Comparison of ENCODE assay signal across 8 cellular contexts in genomic region chr10:35090162-35090954, GRCh38. TPM values are rescaled to one million over a fixed set of nuclear protein-coding genes. Genes with fewer than 3 reads are reported as not detected.
DNase-seq lines count a peak whose midpoint lies in the region; ATAC-seq and TF ChIP-seq lines count a peak whose summit lies in the region.

CUL2 (minus strand) TSS chr10:35090341; CDS start chr10:35071317, 19,024 bp downstream.

- no peaks in the 10 kb centered on the region for H3K36me3 ChIP-seq in left ventricle myocardium inferior
- H3K36me3 ChIP-seq in upper lobe of right lung = no peaks in the 10 kb centered on the region

- intact Hi-C loops in left ventricle myocardium inferior (cut with micrococcal nuclease) = no loop called here
- intact Hi-C loops in upper lobe of right lung (cut with DNase I) = no loop called here

- H3K27ac ChIP-seq in left ventricle myocardium inferior (replicated peaks) = peak within 1 kb of the TSS; percentile 96
- H3K27ac ChIP-seq in upper lobe of right lung = peak within 1 kb of the TSS; percentile 95

- H3K4me3 Mint-ChIP-seq in T-helper 1 cell treated with Interleukin-12 subunit alpha and Interleukin-12 subunit beta and Interleukin-4 antibody, amounts not matched to agents 30 μg/mL and 1 μg/mL, for 36 hours = peak within 1 kb of the TSS; percentile 99
- H3K4me3 Mint-ChIP-seq in progenitor cell of endocrine pancreas (ENCODE audit: low read depth) = peak within 1 kb of the TSS; percentile 92

- peaks cover 4% of the 10 kb centered on the region for H3K27me3 Mint-ChIP-seq in T-helper 1 cell treated with Interleukin-12 subunit alpha and Interleukin-12 subunit beta and Interleukin-4 antibody, amounts not matched to agents 30 μg/mL and 1 μg/mL, for 36 hours (ENCODE audit: low read depth)
- no peaks in the 10 kb centered on the region for H3K27me3 Mint-ChIP-seq in progenitor cell of endocrine pancreas

- peaks cover 56% of the 10 kb centered on the region for H3K4me1 ChIP-seq in left ventricle myocardium inferior
- peaks cover 28% of the 10 kb centered on the region for H3K4me1 ChIP-seq in upper lobe of right lung

- ATAC-seq in GM18498 (IDR thresholded peaks at IDR 0.05; ENCODE audit: unreplicated experiment) = peak; percentile 96
- ATAC-seq in HG02884 (IDR thresholded peaks at IDR 0.05; ENCODE audit: unreplicated experiment) = peak; percentile 92
- ATAC-seq in upper lobe of right lung = peak; percentile 97

- H3K9me3 ChIP-seq in left ventricle myocardium inferior (replicated peaks) = peaks cover 5% of the 10 kb centered on the region
- H3K9me3 ChIP-seq in upper lobe of right lung = no peaks in the 10 kb centered on the region

- peaks cover 36% of the 10 kb centered on the region for H3K4me1 Mint-ChIP-seq in T-helper 1 cell treated with Interleukin-12 subunit alpha and Interleukin-12 subunit beta and Interleukin-4 antibody, amounts not matched to agents 30 μg/mL and 1 μg/mL, for 36 hours (ENCODE audit: low read depth)
- peaks cover 32% of the 10 kb centered on the region for H3K4me1 Mint-ChIP-seq in progenitor cell of endocrine pancreas (ENCODE audit: low read depth)

- peaks cover 14% of the 10 kb centered on the region for H3K36me3 Mint-ChIP-seq in T-helper 1 cell treated with Interleukin-12 subunit alpha and Interleukin-12 subunit beta and Interleukin-4 antibody, amounts not matched to agents 30 μg/mL and 1 μg/mL, for 36 hours (ENCODE audit: low read depth)
- H3K36me3 Mint-ChIP-seq in progenitor cell of endocrine pancreas (ENCODE audit: insufficient read depth) = peaks cover 9% of the 10 kb centered on the region

- H3K4me3 ChIP-seq in left ventricle myocardium inferior = peak within 1 kb of the TSS; percentile 91
- H3K4me3 ChIP-seq in upper lobe of right lung = peak within 1 kb of the TSS; percentile 75

- peak; percentile 80 for DNase-seq in NCI-H146 treated with DMSO at 0.1 percent for 48 hours (lab: John Stamatoyannopoulos, UW; ENCODE audit: unreplicated experiment)
- DNase-seq in amniotic stem cell (lab: John Stamatoyannopoulos, UW) = peak; percentile 95
- DNase-seq in left ventricle myocardium inferior = peak; percentile 93
- peak; percentile 81 for DNase-seq in progenitor cell of endocrine pancreas (ENCODE audit: low spot score, unreplicated experiment)
- peak; percentile 96 for DNase-seq in upper lobe of right lung

- no peaks in the 10 kb centered on the region for H3K9me3 Mint-ChIP-seq in T-helper 1 cell treated with Interleukin-12 subunit alpha and Interleukin-12 subunit beta and Interleukin-4 antibody, amounts not matched to agents 30 μg/mL and 1 μg/mL, for 36 hours
- peaks cover 4% of the 10 kb centered on the region for H3K9me3 Mint-ChIP-seq in progenitor cell of endocrine pancreas (ENCODE audit: low read depth)

- peak within 1 kb of the TSS; percentile 99 for H3K27ac Mint-ChIP-seq in T-helper 1 cell treated with Interleukin-12 subunit alpha and Interleukin-12 subunit beta and Interleukin-4 antibody, amounts not matched to agents 30 μg/mL and 1 μg/mL, for 36 hours
- peak within 1 kb of the TSS; percentile 97 for H3K27ac Mint-ChIP-seq in progenitor cell of endocrine pancreas

- TF ChIP-seq CTCF in left ventricle myocardium inferior (IDR thresholded peaks at IDR 0.05; ENCODE audit: borderline replicate concordance) (no peak), progenitor cell of endocrine pancreas (IDR thresholded peaks at IDR 0.05; ENCODE audit: unreplicated experiment) (no peak), upper lobe of right lung (IDR thresholded peaks at IDR 0.05) (no peak)

- H3K27me3 ChIP-seq in left ventricle myocardium inferior (ENCODE audit: low read depth) = no peaks in the 10 kb centered on the region
- no peaks in the 10 kb centered on the region for H3K27me3 ChIP-seq in upper lobe of right lung

RNA-seq across cellular contexts. Expression of gene CUL2, which starts in this region (rescaled TPM):
- total RNA-seq in left ventricle myocardium inferior = 35.9 TPM
- 36.2 and 38.1 TPM in 2 replicates for total RNA-seq in progenitor cell of endocrine pancreas
- total RNA-seq in upper lobe of right lung = 33.0 TPM

Comparison
In these comparisons a context has a peak if more than half of its experiments do, and no peak if none do; other contexts are left out.
1. Peak in every context shown above with its lines: DNase-seq, ATAC-seq, H3K4me3 ChIP-seq and H3K27ac ChIP-seq.